In the genomic region with DNA sequence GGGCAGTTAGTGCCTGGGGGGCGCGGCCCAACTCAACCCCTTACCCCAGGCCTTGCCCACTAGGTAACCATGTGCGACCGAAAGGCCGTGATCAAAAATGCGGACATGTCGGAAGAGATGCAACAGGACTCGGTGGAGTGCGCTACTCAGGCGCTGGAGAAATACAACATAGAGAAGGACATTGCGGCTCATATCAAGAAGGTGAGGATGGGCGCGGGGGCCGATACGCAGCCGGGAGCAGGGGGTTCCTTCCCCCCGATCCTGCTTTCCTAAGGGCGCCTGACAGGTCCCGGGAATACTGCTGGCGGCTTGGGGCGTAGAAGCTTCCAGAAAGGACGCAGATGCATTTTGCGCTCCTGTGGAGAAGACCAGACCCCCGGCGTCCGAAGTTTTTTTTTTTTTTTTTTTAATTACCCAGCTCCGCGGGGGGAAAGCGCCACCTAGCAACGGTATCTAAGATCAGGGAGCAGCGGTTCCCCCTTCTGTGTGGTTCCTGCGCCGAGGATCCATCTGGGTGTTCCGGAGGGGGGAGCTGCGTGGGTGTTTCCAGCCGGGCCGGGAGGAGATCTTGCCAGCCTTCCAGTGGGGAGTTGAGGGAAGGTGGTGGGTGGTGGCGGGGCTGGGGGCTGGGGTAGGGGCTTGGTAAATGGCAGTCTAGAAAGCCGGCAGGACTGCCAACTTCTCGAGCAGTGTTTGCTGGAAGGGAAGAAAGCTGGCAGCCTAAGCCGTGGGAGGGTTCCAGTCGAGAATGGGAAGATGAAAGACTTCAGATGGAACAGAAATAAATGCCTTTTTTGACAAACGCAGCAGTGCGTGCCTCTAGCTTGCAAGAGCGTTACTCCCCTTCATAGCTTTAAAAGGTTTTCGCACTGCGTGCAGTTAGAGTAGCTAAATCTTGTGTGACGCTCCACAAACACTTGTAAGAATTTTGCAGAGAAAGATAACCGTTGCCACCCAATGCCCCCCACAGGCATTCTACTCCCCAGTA, we compare ENCODE assay signal across 8 cellular contexts. TPM values are rescaled to one million over a fixed set of nuclear protein-coding genes. Genes with fewer than 3 reads are reported as not detected.
DNase-seq lines count a peak whose midpoint lies in the region; ATAC-seq and TF ChIP-seq lines count a peak whose summit lies in the region.

No MANE protein-coding gene starts in this region.

- intact Hi-C loops in psoas muscle (cut with DNase I) (loop anchor here in 1 of 2 donors (5.0 kb wide), 1 partner anchor 86 kb away; a partner anchor contains a TSS), uterus (cut with DNase I; ENCODE audit: low total_unique reads) (no loop called here)

- peaks cover 25% of the 10 kb centered on the region for H3F3A ChIP-seq in SU-DHL-6 (ENCODE audit: insufficient read depth)

- no peak for DNase-seq in AG09309 (ENCODE audit: low read depth)
- DNase-seq in HT1080 (ENCODE audit: low read depth): peak; percentile 60
- DNase-seq in amygdala (lab: John Stamatoyannopoulos, UW): peak in 54 of 56 donors; percentile 23 to 85 (median 66)
- DNase-seq in right atrium auricular region (ENCODE audit: low spot score): peak; percentile 76
- peak; percentile 67 to 83 for DNase-seq in psoas muscle
- peak; percentile 70 for DNase-seq in uterus

- peak overlapping the region; percentile 93 for H3K9ac ChIP-seq in SU-DHL-6 (ENCODE audit: low read length)

- no peaks in the 10 kb centered on the region for H3K9me3 ChIP-seq in SU-DHL-6 (ENCODE audit: insufficient read depth, low read length)
- no peaks in the 10 kb centered on the region for H3K9me3 ChIP-seq in right atrium auricular region
- H3K9me3 ChIP-seq in psoas muscle: no peaks in the 10 kb centered on the region
- H3K9me3 ChIP-seq in uterus: no peaks in the 10 kb centered on the region

- H3K4me1 ChIP-seq in right atrium auricular region (peaks cover 0 to 26% of the 10 kb centered on the region in 2 donors), psoas muscle (peaks cover 21% of the 10 kb centered on the region), uterus (peaks cover 0 to 8% of the 10 kb centered on the region in 2 donors)

- H2AFZ ChIP-seq in SU-DHL-6 (ENCODE audit: low read depth, low read length, severe bottlenecking): peak overlapping the region; percentile 52

- peaks cover 22% of the 10 kb centered on the region for H3K79me2 ChIP-seq in SU-DHL-6 (ENCODE audit: insufficient read depth, low read length)

- H3K4me2 ChIP-seq in SU-DHL-6 (ENCODE audit: low read depth, low read length, poor library complexity, severe bottlenecking): peak overlapping the region; percentile 95

- peak; percentile 13 for ATAC-seq in GM18520 (IDR thresholded peaks at IDR 0.05; ENCODE audit: unreplicated experiment)
- ATAC-seq in psoas muscle: peak; percentile 46 to 80 (median 60)

- 1 to 2% (median 1%) methylated on average over 47 to 49 of the region's 49 CpGs for WGBS in psoas muscle, 3 donors

- no peaks in the 10 kb centered on the region for H3K9me2 ChIP-seq in SU-DHL-6 (replicated peaks; ENCODE audit: insufficient read depth, low read length)

- peaks cover 8% of the 10 kb centered on the region; the same call in 1 of the 2 replicates for H4K20me1 ChIP-seq in SU-DHL-6 (ENCODE audit: low read depth, low read length)

- H3K4me3 ChIP-seq in AG09309 (ENCODE audit: control insufficient read depth, low read depth, low read length) (peak overlapping the region; percentile 97), SU-DHL-6 (ENCODE audit: insufficient read depth, low read length, poor library complexity, severe bottlenecking) (peak overlapping the region; percentile 79), right atrium auricular region (peak overlapping the region; percentile 85 to 93), psoas muscle (peak overlapping the region; percentile 99), uterus (peak overlapping the region; percentile 73 to 92)

- TF ChIP-seq CTCF in AG09309 (IDR thresholded peaks at IDR 0.05; ENCODE audit: control insufficient read depth, insufficient read depth, low read depth, low read length, missing control alignments) (no peak), SU-DHL-6 (IDR thresholded peaks at IDR 0.05; ENCODE audit: insufficient read depth, low read length, poor library complexity, severe bottlenecking) (peak; percentile 31), right atrium auricular region (IDR thresholded peaks at IDR 0.05) (peak in 1 of 2 donors; percentile 31), psoas muscle (IDR thresholded peaks at IDR 0.05) (no peak), uterus (IDR thresholded peaks at IDR 0.05) (peak in 1 of 4 experiments; percentile 21)

- H3K36me3 ChIP-seq in SU-DHL-6 (ENCODE audit: low read length) (peaks cover 10% of the 10 kb centered on the region), right atrium auricular region (peaks cover 26% of the 10 kb centered on the region), psoas muscle (ENCODE audit: insufficient read depth in 1 of 2, low read depth in 1 of 2) (peaks cover 9 to 41% of the 10 kb centered on the region in 2 donors), uterus (no peaks in the 10 kb centered on the region)

- H3K27ac ChIP-seq in SU-DHL-6 (ENCODE audit: low read depth, low read length) (peak overlapping the region; percentile 74), right atrium auricular region (peak overlapping the region; percentile 82 to 89), psoas muscle (peak overlapping the region; percentile 80), uterus (peak overlapping the region; percentile 83 to 92)

- H3K27me3 ChIP-seq in SU-DHL-6 (ENCODE audit: low read length) (no peaks in the 10 kb centered on the region), right atrium auricular region (no peaks in the 10 kb centered on the region), psoas muscle (ENCODE audit: insufficient read depth in 3 of 3, low read length in 2 of 3) (no peaks in the 10 kb centered on the region), uterus (no peaks in the 10 kb centered on the region)

- TF ChIP-seq POLR2A in uterus (IDR thresholded peaks at IDR 0.05): no peak

RNA-seq across cellular contexts. Expression of a gene that starts 0.7 kb away (rescaled TPM):
- 510 and 696 TPM in 2 replicates for total RNA-seq in HT1080 (2014; rRNA removed; shearing (Covaris generic))
- polyA plus RNA-seq in HT1080 (2015; cell fraction: cytosol; rRNA removed): 382 and 458 TPM in 2 replicates
- 177 and 188 TPM in 2 replicates for polyA plus RNA-seq in HT1080 (2015; cell fraction: nucleus; rRNA removed)
- total RNA-seq in right atrium auricular region: 100 to 1,000 TPM; 168 to 178 TPM
- total RNA-seq in psoas muscle: 100 to 1,000 TPM in 1 of 4 donors, 10 to 100 TPM in 3; 30.1 to 116 (median 68.2) TPM
- polyA plus RNA-seq in psoas muscle: 100 to 1,000 TPM in 2 of 3 donors, 10 to 100 TPM in 1; 62.0 to 155 (median 144) TPM
- total RNA-seq in uterus: 100 to 1,000 TPM; 239 to 457 (median 291) TPM

RNA-seq across cellular contexts. Expression of a gene that starts 27.1 kb away (rescaled TPM):
- total RNA-seq in HT1080 (2014; rRNA removed; shearing (Covaris generic)): 251 and 280 TPM in 2 replicates
- 241 and 271 TPM in 2 replicates for polyA plus RNA-seq in HT1080 (2015; cell fraction: cytosol; rRNA removed)
- 173 and 196 TPM in 2 replicates for polyA plus RNA-seq in HT1080 (2015; cell fraction: nucleus; rRNA removed)
- total RNA-seq in right atrium auricular region (10 to 100 TPM; 18.7 to 31.4 TPM), psoas muscle (10 to 100 TPM; 24.9 to 34.8 (median 33.0) TPM), uterus (100 to 1,000 TPM in 2 of 4 donors, 10 to 100 TPM in 2; 10.5 to 150 (median 91.1) TPM)
- polyA plus RNA-seq in psoas muscle: 10 to 100 TPM; 26.4 to 53.8 (median 36.1) TPM

RNA-seq across cellular contexts. Expression of a gene that starts 32.3 kb away (rescaled TPM):
- 50.4 and 52.0 TPM in 2 replicates for total RNA-seq in HT1080 (2014; rRNA removed; shearing (Covaris generic))
- 34.9 and 38.9 TPM in 2 replicates for polyA plus RNA-seq in HT1080 (2015; cell fraction: cytosol; rRNA removed)
- 33.7 and 42.8 TPM in 2 replicates for polyA plus RNA-seq in HT1080 (2015; cell fraction: nucleus; rRNA removed)
- total RNA-seq in right atrium auricular region (10 to 100 TPM; 21.9 to 34.3 TPM), psoas muscle (10 to 100 TPM; 33.1 to 52.8 (median 45.7) TPM), uterus (100 to 1,000 TPM in 1 of 4 donors, 10 to 100 TPM in 3; 18.5 to 117 (median 25.9) TPM)
- 10 to 100 TPM; 53.4 to 81.4 (median 55.4) TPM for polyA plus RNA-seq in psoas muscle

RNA-seq across cellular contexts. Expression of a gene that starts 37.5 kb away (rescaled TPM):
- total RNA-seq in HT1080 (2014; rRNA removed; shearing (Covaris generic)): 35.1 and 43.3 TPM in 2 replicates
- 83.7 and 89.2 TPM in 2 replicates for polyA plus RNA-seq in HT1080 (2015; cell fraction: cytosol; rRNA removed)
- polyA plus RNA-seq in HT1080 (2015; cell fraction: nucleus; rRNA removed): 52.3 and 57.8 TPM in 2 replicates
- 100 to 1,000 TPM; 166 to 168 TPM for total RNA-seq in right atrium auricular region
- 100 to 1,000 TPM; 296 to 463 (median 350) TPM for total RNA-seq in psoas muscle
- 100 to 1,000 TPM; 299 to 624 (median 302) TPM for polyA plus RNA-seq in psoas muscle
- 100 to 1,000 TPM in 2 of 4 donors, 10 to 100 TPM in 2; 53.8 to 169 (median 103) TPM for total RNA-seq in uterus

RNA-seq across cellular contexts. Expression of a gene that starts 50.4 kb away (rescaled TPM):
- total RNA-seq in HT1080 (2014; rRNA removed; shearing (Covaris generic)): 20.9 and 23.5 TPM in 2 replicates
- polyA plus RNA-seq in HT1080 (2015; cell fraction: cytosol; rRNA removed): 12.9 and 14.7 TPM in 2 replicates
- polyA plus RNA-seq in HT1080 (2015; cell fraction: nucleus; rRNA removed): 15.7 and 17.4 TPM in 2 replicates
- 10 to 100 TPM; 11.6 to 13.6 TPM for total RNA-seq in right atrium auricular region
- 10 to 100 TPM in 2 of 4 donors, 1 to 10 TPM in 2; 8.7 to 17.6 (median 10.1) TPM for total RNA-seq in psoas muscle
- 10 to 100 TPM in 1 of 3 donors, 1 to 10 TPM in 2; 6.4 to 16.5 (median 8.5) TPM for polyA plus RNA-seq in psoas muscle
- total RNA-seq in uterus: 10 to 100 TPM; 11.8 to 31.9 (median 18.3) TPM
